Comparison of ENCODE assay signal across 1 cellular context in genomic region chr2:21694536-21694935, GRCh38.
TF ChIP-seq lines count a peak whose summit lies in the region.

No MANE protein-coding gene starts in this region.

TF ChIP-seq in H1, 55 proteins besides CTCF, POLR2A, EP300 and RAD21 (continued from another document):
- TF ChIP-seq, protein P1, sequence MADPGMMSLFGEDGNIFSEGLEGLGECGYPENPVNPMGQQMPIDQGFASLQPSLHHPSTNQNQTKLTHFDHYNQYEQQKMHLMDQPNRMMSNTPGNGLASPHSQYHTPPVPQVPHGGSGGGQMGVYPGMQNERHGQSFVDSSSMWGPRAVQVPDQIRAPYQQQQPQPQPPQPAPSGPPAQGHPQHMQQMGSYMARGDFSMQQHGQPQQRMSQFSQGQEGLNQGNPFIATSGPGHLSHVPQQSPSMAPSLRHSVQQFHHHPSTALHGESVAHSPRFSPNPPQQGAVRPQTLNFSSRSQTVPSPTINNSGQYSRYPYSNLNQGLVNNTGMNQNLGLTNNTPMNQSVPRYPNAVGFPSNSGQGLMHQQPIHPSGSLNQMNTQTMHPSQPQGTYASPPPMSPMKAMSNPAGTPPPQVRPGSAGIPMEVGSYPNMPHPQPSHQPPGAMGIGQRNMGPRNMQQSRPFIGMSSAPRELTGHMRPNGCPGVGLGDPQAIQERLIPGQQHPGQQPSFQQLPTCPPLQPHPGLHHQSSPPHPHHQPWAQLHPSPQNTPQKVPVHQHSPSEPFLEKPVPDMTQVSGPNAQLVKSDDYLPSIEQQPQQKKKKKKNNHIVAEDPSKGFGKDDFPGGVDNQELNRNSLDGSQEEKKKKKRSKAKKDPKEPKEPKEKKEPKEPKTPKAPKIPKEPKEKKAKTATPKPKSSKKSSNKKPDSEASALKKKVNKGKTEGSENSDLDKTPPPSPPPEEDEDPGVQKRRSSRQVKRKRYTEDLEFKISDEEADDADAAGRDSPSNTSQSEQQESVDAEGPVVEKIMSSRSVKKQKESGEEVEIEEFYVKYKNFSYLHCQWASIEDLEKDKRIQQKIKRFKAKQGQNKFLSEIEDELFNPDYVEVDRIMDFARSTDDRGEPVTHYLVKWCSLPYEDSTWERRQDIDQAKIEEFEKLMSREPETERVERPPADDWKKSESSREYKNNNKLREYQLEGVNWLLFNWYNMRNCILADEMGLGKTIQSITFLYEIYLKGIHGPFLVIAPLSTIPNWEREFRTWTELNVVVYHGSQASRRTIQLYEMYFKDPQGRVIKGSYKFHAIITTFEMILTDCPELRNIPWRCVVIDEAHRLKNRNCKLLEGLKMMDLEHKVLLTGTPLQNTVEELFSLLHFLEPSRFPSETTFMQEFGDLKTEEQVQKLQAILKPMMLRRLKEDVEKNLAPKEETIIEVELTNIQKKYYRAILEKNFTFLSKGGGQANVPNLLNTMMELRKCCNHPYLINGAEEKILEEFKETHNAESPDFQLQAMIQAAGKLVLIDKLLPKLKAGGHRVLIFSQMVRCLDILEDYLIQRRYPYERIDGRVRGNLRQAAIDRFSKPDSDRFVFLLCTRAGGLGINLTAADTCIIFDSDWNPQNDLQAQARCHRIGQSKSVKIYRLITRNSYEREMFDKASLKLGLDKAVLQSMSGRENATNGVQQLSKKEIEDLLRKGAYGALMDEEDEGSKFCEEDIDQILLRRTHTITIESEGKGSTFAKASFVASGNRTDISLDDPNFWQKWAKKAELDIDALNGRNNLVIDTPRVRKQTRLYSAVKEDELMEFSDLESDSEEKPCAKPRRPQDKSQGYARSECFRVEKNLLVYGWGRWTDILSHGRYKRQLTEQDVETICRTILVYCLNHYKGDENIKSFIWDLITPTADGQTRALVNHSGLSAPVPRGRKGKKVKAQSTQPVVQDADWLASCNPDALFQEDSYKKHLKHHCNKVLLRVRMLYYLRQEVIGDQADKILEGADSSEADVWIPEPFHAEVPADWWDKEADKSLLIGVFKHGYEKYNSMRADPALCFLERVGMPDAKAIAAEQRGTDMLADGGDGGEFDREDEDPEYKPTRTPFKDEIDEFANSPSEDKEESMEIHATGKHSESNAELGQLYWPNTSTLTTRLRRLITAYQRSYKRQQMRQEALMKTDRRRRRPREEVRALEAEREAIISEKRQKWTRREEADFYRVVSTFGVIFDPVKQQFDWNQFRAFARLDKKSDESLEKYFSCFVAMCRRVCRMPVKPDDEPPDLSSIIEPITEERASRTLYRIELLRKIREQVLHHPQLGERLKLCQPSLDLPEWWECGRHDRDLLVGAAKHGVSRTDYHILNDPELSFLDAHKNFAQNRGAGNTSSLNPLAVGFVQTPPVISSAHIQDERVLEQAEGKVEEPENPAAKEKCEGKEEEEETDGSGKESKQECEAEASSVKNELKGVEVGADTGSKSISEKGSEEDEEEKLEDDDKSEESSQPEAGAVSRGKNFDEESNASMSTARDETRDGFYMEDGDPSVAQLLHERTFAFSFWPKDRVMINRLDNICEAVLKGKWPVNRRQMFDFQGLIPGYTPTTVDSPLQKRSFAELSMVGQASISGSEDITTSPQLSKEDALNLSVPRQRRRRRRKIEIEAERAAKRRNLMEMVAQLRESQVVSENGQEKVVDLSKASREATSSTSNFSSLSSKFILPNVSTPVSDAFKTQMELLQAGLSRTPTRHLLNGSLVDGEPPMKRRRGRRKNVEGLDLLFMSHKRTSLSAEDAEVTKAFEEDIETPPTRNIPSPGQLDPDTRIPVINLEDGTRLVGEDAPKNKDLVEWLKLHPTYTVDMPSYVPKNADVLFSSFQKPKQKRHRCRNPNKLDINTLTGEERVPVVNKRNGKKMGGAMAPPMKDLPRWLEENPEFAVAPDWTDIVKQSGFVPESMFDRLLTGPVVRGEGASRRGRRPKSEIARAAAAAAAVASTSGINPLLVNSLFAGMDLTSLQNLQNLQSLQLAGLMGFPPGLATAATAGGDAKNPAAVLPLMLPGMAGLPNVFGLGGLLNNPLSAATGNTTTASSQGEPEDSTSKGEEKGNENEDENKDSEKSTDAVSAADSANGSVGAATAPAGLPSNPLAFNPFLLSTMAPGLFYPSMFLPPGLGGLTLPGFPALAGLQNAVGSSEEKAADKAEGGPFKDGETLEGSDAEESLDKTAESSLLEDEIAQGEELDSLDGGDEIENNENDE (IDR thresholded peaks at IDR 0.05; ENCODE audit: insufficient replicate concordance, low read length), result no peak
- no peak for TF ChIP-seq EGR1 (IDR thresholded peaks at IDR 0.05; ENCODE audit: borderline replicate concordance, low read depth, low read length)
- TF ChIP-seq, protein P2, sequence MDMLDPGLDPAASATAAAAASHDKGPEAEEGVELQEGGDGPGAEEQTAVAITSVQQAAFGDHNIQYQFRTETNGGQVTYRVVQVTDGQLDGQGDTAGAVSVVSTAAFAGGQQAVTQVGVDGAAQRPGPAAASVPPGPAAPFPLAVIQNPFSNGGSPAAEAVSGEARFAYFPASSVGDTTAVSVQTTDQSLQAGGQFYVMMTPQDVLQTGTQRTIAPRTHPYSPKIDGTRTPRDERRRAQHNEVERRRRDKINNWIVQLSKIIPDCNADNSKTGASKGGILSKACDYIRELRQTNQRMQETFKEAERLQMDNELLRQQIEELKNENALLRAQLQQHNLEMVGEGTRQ (IDR thresholded peaks at IDR 0.05; ENCODE audit: low read length), result no peak
TF ChIP-seq in H1: peak in this region for 0.
